ENCODE assay signal across 1 cellular context in the genomic region with DNA sequence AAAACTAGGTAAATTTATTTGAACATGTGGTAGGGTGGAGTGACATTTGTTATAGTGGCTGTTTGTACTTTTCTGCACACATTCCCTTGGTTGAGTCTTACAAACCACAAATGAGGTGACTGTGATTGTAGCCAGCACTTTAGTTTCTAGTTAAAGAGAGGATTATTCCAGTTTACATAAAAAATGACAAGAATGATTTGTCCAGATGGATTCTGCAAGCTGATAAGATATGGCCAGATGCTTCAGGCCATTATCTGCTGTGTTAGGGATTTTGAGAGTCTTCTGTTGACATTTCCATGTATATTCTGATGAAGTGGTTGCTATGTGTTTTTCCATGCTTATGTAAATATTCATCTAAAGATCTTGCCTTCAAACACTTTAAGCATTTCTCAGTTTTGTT.
A peak's percentile ranks its signal among the peaks of the same experiment; 100 is the strongest.
TF ChIP-seq lines count a peak whose summit lies in the region.

No MANE protein-coding gene starts in this region.

TF ChIP-seq in SK-N-SH treated with all-trans-retinoic acid at 6 μM for 48 hours, 23 proteins besides CTCF, POLR2A, EP300 and RAD21 (continued from another document):
- TF ChIP-seq, protein P1, sequence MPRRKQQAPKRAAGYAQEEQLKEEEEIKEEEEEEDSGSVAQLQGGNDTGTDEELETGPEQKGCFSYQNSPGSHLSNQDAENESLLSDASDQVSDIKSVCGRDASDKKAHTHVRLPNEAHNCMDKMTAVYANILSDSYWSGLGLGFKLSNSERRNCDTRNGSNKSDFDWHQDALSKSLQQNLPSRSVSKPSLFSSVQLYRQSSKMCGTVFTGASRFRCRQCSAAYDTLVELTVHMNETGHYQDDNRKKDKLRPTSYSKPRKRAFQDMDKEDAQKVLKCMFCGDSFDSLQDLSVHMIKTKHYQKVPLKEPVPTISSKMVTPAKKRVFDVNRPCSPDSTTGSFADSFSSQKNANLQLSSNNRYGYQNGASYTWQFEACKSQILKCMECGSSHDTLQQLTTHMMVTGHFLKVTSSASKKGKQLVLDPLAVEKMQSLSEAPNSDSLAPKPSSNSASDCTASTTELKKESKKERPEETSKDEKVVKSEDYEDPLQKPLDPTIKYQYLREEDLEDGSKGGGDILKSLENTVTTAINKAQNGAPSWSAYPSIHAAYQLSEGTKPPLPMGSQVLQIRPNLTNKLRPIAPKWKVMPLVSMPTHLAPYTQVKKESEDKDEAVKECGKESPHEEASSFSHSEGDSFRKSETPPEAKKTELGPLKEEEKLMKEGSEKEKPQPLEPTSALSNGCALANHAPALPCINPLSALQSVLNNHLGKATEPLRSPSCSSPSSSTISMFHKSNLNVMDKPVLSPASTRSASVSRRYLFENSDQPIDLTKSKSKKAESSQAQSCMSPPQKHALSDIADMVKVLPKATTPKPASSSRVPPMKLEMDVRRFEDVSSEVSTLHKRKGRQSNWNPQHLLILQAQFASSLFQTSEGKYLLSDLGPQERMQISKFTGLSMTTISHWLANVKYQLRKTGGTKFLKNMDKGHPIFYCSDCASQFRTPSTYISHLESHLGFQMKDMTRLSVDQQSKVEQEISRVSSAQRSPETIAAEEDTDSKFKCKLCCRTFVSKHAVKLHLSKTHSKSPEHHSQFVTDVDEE (CRISPR knock-in tag; IDR thresholded peaks at IDR 0.05) = peak; percentile 58; the same call in 1 of the 2 replicates
- TF ChIP-seq TOX (CRISPR knock-in tag; IDR thresholded peaks at IDR 0.05; ENCODE audit: borderline replicate concordance) (no peak), CSDC2 (CRISPR knock-in tag; IDR thresholded peaks at IDR 0.05) (no peak), ISL1 (CRISPR knock-in tag; IDR thresholded peaks at IDR 0.05) (peak; percentile 83), ZC3H10 (CRISPR knock-in tag; IDR thresholded peaks at IDR 0.05) (no peak), ZNF70 (CRISPR knock-in tag; IDR thresholded peaks at IDR 0.05) (no peak)
- TF ChIP-seq, protein P2, sequence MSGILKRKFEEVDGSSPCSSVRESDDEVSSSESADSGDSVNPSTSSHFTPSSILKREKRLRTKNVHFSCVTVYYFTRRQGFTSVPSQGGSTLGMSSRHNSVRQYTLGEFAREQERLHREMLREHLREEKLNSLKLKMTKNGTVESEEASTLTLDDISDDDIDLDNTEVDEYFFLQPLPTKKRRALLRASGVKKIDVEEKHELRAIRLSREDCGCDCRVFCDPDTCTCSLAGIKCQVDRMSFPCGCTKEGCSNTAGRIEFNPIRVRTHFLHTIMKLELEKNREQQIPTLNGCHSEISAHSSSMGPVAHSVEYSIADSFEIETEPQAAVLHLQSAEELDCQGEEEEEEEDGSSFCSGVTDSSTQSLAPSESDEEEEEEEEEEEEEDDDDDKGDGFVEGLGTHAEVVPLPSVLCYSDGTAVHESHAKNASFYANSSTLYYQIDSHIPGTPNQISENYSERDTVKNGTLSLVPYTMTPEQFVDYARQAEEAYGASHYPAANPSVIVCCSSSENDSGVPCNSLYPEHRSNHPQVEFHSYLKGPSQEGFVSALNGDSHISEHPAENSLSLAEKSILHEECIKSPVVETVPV (CRISPR knock-in tag; IDR thresholded peaks at IDR 0.05) = no peak
